ENCODE assay signal across 1 cellular context in the genomic region with DNA sequence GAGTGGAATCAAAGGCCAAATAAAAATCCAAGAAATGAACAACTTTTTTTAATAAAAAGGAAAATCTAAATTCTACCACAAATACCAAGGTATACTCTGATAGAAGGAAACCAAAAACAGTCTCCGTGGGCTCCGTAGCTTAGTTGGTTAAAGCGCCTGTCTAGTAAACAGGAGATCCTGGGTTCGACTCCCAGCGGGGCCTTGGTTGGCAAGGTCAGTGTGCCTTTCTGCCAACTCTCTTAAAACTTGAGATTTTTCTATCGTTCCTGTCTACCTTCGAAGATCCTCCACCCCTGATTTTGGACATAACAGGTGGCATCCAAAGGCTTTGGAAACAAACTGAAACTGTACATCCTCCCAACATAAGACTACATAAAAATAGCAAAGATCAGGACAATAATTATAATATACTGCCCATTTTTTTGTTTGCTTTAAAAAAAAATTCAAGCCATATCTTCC.
A peak's percentile ranks its signal among the peaks of the same experiment; 100 is the strongest.
TF ChIP-seq lines count a peak whose summit lies in the region.

No MANE protein-coding gene starts in this region.

TF ChIP-seq in K562, 482 proteins besides CTCF, POLR2A, EP300 and RAD21 (continued from another document and continues in another):
- TF ChIP-seq, protein P1, sequence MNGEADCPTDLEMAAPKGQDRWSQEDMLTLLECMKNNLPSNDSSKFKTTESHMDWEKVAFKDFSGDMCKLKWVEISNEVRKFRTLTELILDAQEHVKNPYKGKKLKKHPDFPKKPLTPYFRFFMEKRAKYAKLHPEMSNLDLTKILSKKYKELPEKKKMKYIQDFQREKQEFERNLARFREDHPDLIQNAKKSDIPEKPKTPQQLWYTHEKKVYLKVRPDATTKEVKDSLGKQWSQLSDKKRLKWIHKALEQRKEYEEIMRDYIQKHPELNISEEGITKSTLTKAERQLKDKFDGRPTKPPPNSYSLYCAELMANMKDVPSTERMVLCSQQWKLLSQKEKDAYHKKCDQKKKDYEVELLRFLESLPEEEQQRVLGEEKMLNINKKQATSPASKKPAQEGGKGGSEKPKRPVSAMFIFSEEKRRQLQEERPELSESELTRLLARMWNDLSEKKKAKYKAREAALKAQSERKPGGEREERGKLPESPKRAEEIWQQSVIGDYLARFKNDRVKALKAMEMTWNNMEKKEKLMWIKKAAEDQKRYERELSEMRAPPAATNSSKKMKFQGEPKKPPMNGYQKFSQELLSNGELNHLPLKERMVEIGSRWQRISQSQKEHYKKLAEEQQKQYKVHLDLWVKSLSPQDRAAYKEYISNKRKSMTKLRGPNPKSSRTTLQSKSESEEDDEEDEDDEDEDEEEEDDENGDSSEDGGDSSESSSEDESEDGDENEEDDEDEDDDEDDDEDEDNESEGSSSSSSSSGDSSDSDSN (IDR thresholded peaks at IDR 0.05; ENCODE audit: borderline replicate concordance in 1 of 2, low read depth in 2 of 2, low read length in 2 of 2): no peak
- TF ChIP-seq CSDE1 (IDR thresholded peaks at IDR 0.05) (peak in 1 of 2 experiments; percentile 75; a peak in 2 of 4 replicates), NR2C1 (IDR thresholded peaks at IDR 0.05) (no peak), NR2C1 (tag; IDR thresholded peaks at IDR 0.05) (no peak), RBM17 (IDR thresholded peaks at IDR 0.05; ENCODE audit: borderline replicate concordance, low read depth, low read length) (no peak), NELFE (IDR thresholded peaks at IDR 0.05; ENCODE audit: insufficient read depth, insufficient read length) (no peak), TFAM (CRISPR knock-in tag; conservative IDR thresholded peaks at IDR 0.05) (no peak), ZNF41 (CRISPR knock-in tag; conservative IDR thresholded peaks at IDR 0.05) (no peak), OTX1 (CRISPR knock-in tag; IDR thresholded peaks at IDR 0.05) (no peak), MCM2 (IDR thresholded peaks at IDR 0.05; ENCODE audit: low read depth) (no peak), PURB (CRISPR knock-in tag; IDR thresholded peaks at IDR 0.05; ENCODE audit: low read depth) (no peak), ZNF239 (CRISPR knock-in tag; IDR thresholded peaks at IDR 0.05) (no peak), ILF3 (IDR thresholded peaks at IDR 0.05; ENCODE audit: borderline replicate concordance) (no peak), ATF7 (IDR thresholded peaks at IDR 0.05) (peak; percentile 63), KHSRP (IDR thresholded peaks at IDR 0.05) (no peak), RBM15 (IDR thresholded peaks at IDR 0.05; ENCODE audit: insufficient read depth, low read length) (no peak), CCAR2 (IDR thresholded peaks at IDR 0.05; ENCODE audit: low read depth, low read length) (no peak), SIN3B (IDR thresholded peaks at IDR 0.05; ENCODE audit: low read depth) (0 out of 2 replicates have a peak, but pooled peaks have one; percentile 26), ESRRB (CRISPR knock-in tag; IDR thresholded peaks at IDR 0.05; ENCODE audit: borderline replicate concordance) (no peak), HNRNPH1 (optimal IDR thresholded peaks at IDR 0.05; ENCODE audit: low read depth, low read length) (no peak), FOS (IDR thresholded peaks at IDR 0.05; ENCODE audit: extremely low read depth, insufficient read length) (no peak), ERF (CRISPR knock-in tag; IDR thresholded peaks at IDR 0.05) (no peak), RBM25 (IDR thresholded peaks at IDR 0.05; ENCODE audit: low read depth, low read length, severe bottlenecking) (no peak), BMI1 (IDR thresholded peaks at IDR 0.05; ENCODE audit: low read length) (no peak; the same call in 1 of the 2 replicates), TGIF2 (CRISPR knock-in tag; IDR thresholded peaks at IDR 0.05) (no peak), NCOA1 (IDR thresholded peaks at IDR 0.05; ENCODE audit: low read depth) (no peak), ZNF699 (CRISPR knock-in tag; IDR thresholded peaks at IDR 0.05; ENCODE audit: insufficient replicate concordance) (no peak), NFE2 (IDR thresholded peaks at IDR 0.05; ENCODE audit: low read depth) (no peak), ZNF431 (CRISPR knock-in tag; IDR thresholded peaks at IDR 0.05) (no peak), MAFK (IDR thresholded peaks at IDR 0.05; ENCODE audit: low read length) (0 out of 2 replicates have a peak, but pooled peaks have one; percentile 3), ZNF766 (CRISPR knock-in tag; conservative IDR thresholded peaks at IDR 0.05) (peak; percentile 40; the same call in 1 of the 2 replicates), ZNF586 (CRISPR knock-in tag; conservative IDR thresholded peaks at IDR 0.05) (no peak)
- TF ChIP-seq, protein P2, sequence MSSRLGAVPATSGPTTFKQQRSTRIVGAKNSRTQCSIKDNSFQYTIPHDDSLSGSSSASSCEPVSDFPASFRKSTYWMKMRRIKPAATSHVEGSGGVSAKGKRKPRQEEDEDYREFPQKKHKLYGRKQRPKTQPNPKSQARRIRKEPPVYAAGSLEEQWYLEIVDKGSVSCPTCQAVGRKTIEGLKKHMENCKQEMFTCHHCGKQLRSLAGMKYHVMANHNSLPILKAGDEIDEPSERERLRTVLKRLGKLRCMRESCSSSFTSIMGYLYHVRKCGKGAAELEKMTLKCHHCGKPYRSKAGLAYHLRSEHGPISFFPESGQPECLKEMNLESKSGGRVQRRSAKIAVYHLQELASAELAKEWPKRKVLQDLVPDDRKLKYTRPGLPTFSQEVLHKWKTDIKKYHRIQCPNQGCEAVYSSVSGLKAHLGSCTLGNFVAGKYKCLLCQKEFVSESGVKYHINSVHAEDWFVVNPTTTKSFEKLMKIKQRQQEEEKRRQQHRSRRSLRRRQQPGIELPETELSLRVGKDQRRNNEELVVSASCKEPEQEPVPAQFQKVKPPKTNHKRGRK (tag; IDR thresholded peaks at IDR 0.05): no peak
- TF ChIP-seq, protein P3, sequence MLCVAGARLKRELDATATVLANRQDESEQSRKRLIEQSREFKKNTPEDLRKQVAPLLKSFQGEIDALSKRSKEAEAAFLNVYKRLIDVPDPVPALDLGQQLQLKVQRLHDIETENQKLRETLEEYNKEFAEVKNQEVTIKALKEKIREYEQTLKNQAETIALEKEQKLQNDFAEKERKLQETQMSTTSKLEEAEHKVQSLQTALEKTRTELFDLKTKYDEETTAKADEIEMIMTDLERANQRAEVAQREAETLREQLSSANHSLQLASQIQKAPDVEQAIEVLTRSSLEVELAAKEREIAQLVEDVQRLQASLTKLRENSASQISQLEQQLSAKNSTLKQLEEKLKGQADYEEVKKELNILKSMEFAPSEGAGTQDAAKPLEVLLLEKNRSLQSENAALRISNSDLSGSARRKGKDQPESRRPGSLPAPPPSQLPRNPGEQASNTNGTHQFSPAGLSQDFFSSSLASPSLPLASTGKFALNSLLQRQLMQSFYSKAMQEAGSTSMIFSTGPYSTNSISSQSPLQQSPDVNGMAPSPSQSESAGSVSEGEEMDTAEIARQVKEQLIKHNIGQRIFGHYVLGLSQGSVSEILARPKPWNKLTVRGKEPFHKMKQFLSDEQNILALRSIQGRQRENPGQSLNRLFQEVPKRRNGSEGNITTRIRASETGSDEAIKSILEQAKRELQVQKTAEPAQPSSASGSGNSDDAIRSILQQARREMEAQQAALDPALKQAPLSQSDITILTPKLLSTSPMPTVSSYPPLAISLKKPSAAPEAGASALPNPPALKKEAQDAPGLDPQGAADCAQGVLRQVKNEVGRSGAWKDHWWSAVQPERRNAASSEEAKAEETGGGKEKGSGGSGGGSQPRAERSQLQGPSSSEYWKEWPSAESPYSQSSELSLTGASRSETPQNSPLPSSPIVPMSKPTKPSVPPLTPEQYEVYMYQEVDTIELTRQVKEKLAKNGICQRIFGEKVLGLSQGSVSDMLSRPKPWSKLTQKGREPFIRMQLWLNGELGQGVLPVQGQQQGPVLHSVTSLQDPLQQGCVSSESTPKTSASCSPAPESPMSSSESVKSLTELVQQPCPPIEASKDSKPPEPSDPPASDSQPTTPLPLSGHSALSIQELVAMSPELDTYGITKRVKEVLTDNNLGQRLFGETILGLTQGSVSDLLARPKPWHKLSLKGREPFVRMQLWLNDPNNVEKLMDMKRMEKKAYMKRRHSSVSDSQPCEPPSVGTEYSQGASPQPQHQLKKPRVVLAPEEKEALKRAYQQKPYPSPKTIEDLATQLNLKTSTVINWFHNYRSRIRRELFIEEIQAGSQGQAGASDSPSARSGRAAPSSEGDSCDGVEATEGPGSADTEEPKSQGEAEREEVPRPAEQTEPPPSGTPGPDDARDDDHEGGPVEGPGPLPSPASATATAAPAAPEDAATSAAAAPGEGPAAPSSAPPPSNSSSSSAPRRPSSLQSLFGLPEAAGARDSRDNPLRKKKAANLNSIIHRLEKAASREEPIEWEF (CRISPR knock-in tag; IDR thresholded peaks at IDR 0.05): no peak
- TF ChIP-seq, protein P4, sequence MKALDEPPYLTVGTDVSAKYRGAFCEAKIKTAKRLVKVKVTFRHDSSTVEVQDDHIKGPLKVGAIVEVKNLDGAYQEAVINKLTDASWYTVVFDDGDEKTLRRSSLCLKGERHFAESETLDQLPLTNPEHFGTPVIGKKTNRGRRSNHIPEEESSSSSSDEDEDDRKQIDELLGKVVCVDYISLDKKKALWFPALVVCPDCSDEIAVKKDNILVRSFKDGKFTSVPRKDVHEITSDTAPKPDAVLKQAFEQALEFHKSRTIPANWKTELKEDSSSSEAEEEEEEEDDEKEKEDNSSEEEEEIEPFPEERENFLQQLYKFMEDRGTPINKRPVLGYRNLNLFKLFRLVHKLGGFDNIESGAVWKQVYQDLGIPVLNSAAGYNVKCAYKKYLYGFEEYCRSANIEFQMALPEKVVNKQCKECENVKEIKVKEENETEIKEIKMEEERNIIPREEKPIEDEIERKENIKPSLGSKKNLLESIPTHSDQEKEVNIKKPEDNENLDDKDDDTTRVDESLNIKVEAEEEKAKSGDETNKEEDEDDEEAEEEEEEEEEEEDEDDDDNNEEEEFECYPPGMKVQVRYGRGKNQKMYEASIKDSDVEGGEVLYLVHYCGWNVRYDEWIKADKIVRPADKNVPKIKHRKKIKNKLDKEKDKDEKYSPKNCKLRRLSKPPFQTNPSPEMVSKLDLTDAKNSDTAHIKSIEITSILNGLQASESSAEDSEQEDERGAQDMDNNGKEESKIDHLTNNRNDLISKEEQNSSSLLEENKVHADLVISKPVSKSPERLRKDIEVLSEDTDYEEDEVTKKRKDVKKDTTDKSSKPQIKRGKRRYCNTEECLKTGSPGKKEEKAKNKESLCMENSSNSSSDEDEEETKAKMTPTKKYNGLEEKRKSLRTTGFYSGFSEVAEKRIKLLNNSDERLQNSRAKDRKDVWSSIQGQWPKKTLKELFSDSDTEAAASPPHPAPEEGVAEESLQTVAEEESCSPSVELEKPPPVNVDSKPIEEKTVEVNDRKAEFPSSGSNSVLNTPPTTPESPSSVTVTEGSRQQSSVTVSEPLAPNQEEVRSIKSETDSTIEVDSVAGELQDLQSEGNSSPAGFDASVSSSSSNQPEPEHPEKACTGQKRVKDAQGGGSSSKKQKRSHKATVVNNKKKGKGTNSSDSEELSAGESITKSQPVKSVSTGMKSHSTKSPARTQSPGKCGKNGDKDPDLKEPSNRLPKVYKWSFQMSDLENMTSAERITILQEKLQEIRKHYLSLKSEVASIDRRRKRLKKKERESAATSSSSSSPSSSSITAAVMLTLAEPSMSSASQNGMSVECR (CRISPR knock-in tag; IDR thresholded peaks at IDR 0.05): no peak
- TF ChIP-seq, protein P5, sequence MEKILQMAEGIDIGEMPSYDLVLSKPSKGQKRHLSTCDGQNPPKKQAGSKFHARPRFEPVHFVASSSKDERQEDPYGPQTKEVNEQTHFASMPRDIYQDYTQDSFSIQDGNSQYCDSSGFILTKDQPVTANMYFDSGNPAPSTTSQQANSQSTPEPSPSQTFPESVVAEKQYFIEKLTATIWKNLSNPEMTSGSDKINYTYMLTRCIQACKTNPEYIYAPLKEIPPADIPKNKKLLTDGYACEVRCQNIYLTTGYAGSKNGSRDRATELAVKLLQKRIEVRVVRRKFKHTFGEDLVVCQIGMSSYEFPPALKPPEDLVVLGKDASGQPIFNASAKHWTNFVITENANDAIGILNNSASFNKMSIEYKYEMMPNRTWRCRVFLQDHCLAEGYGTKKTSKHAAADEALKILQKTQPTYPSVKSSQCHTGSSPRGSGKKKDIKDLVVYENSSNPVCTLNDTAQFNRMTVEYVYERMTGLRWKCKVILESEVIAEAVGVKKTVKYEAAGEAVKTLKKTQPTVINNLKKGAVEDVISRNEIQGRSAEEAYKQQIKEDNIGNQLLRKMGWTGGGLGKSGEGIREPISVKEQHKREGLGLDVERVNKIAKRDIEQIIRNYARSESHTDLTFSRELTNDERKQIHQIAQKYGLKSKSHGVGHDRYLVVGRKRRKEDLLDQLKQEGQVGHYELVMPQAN (IDR thresholded peaks at IDR 0.05; ENCODE audit: borderline replicate concordance): no peak; the same call in 1 of the 2 replicates
- TF ChIP-seq, protein P6, sequence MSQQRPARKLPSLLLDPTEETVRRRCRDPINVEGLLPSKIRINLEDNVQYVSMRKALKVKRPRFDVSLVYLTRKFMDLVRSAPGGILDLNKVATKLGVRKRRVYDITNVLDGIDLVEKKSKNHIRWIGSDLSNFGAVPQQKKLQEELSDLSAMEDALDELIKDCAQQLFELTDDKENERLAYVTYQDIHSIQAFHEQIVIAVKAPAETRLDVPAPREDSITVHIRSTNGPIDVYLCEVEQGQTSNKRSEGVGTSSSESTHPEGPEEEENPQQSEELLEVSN (IDR thresholded peaks at IDR 0.05; ENCODE audit: borderline replicate concordance in 1 of 2, extremely low read depth in 1 of 2, insufficient read depth in 1 of 2, insufficient read length in 1 of 2, low read depth in 1 of 2, low read length in 1 of 2, poor library complexity in 1 of 2, severe bottlenecking in 1 of 2): peak in 1 of 2 experiments; percentile 22
- TF ChIP-seq, protein P7, sequence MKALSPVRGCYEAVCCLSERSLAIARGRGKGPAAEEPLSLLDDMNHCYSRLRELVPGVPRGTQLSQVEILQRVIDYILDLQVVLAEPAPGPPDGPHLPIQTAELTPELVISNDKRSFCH (CRISPR knock-in tag; IDR thresholded peaks at IDR 0.05): no peak
- TF ChIP-seq, protein P7 (tag; IDR thresholded peaks at IDR 0.05): no peak
- TF ChIP-seq, protein P8, sequence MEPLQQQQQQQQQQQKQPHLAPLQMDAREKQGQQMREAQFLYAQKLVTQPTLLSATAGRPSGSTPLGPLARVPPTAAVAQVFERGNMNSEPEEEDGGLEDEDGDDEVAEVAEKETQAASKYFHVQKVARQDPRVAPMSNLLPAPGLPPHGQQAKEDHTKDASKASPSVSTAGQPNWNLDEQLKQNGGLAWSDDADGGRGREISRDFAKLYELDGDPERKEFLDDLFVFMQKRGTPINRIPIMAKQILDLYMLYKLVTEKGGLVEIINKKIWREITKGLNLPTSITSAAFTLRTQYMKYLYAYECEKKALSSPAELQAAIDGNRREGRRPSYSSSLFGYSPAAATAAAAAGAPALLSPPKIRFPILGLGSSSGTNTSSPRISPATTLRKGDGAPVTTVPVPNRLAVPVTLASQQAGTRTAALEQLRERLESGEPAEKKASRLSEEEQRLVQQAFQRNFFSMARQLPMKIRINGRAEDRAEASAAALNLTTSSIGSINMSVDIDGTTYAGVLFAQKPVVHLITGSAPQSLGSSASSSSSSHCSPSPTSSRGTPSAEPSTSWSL (CRISPR knock-in tag; IDR thresholded peaks at IDR 0.05; ENCODE audit: borderline replicate concordance): no peak
- TF ChIP-seq, protein P9, sequence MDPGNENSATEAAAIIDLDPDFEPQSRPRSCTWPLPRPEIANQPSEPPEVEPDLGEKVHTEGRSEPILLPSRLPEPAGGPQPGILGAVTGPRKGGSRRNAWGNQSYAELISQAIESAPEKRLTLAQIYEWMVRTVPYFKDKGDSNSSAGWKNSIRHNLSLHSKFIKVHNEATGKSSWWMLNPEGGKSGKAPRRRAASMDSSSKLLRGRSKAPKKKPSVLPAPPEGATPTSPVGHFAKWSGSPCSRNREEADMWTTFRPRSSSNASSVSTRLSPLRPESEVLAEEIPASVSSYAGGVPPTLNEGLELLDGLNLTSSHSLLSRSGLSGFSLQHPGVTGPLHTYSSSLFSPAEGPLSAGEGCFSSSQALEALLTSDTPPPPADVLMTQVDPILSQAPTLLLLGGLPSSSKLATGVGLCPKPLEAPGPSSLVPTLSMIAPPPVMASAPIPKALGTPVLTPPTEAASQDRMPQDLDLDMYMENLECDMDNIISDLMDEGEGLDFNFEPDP (CRISPR knock-in tag; IDR thresholded peaks at IDR 0.05): no peak
